Comparison of ENCODE assay signal across 23 cellular contexts in the genomic region with DNA sequence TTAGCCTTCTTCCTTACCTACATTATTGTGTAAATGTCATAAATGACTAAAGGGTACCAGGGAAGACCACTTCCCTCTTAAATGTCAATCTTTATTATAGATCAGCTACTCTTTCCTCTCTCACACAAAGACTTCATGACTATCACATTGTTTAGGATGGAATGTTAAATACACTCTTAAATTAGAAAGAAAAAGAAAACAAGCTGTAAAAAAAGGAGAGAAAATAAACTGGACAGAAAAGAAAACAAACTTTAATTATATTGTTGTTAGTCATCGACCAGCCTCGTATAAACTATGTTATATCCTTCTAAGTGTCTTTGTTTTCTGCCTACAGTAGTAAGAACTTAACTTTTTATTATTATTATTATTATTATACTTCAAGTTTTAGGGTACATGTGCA.
A peak's percentile ranks its signal among the peaks of the same experiment; 100 is the strongest.
DNase-seq lines count a peak whose midpoint lies in the region; ATAC-seq, FAIRE-seq and TF ChIP-seq lines count a peak whose summit lies in the region.
"Had no signal": no experiment of that assay in that cellular context is flagged by ENCODE, and none has a peak within 500 bp of the region (broad histone marks: within the 10 kb centered on the region; RNA-seq: fewer than 3 reads in every experiment).

No MANE protein-coding gene starts in this region.

- ATAC-seq in stimulated activated naive CD8-positive, alpha-beta T cell treated with anti-CD3 and anti-CD28 coated beads, Interleukin-15, Interleukin-2, amounts not matched to agents 100 U/mL and 50 U/mL, for 24 hours: no peak
- no peak for ATAC-seq in HG03520 (IDR thresholded peaks at IDR 0.05; ENCODE audit: unreplicated experiment)
- ATAC-seq: HCT116, Right ventricle myocardium inferior, SK-N-SH treated with all-trans-retinoic acid at 6 μM for 48 hours had no signal

- no peaks in the 10 kb centered on the region for H3K4me1 ChIP-seq in small intestine (ENCODE audit: control insufficient read depth in 2 of 2, insufficient read depth in 1 of 2, low read depth in 1 of 2, low read length in 1 of 2)

- DNase-seq in EL (peak; percentile 29), M059J (ENCODE audit: low read depth) (peak; percentile 38), fibroblast of mammary gland (ENCODE audit: low read depth) (peak; percentile 17), small intestine (no peak), GOT3 (lab: John Stamatoyannopoulos, UW) (no peak)
- no peak for DNase-seq in stimulated activated naive CD8-positive, alpha-beta T cell treated with anti-CD3 and anti-CD28 coated beads, Interleukin-15, Interleukin-2, amounts not matched to agents 100 U/mL and 50 U/mL, for 24 hours
- DNase-seq: Calu3; DND-41; Karpas-422; MV-4-11; NCI-H2029; NCI-H446 treated with DMSO at 0.1 percent for 48 hours; NCI-H526; NCI-H82; NK-92 treated with Interleukin-12 subunit alpha and Interleukin-12 subunit beta, amount 100 ng/mL, for 24 hours; PC-9; SJCRH30 had no signal

- H3K36me3 ChIP-seq in small intestine (ENCODE audit: control insufficient read depth in 2 of 2, insufficient read depth in 2 of 2, low read length in 2 of 2): no peaks in the 10 kb centered on the region
- H3K36me3 ChIP-seq: SJCRH30 had no signal

- no peaks in the 10 kb centered on the region for H3K27me3 ChIP-seq in small intestine (ENCODE audit: control insufficient read depth in 2 of 2, insufficient read depth in 2 of 2, low read length in 2 of 2)
- H3K27me3 ChIP-seq: SJCRH30 had no signal

- TF ChIP-seq CTCF in fibroblast of mammary gland (conservative IDR thresholded peaks at IDR 0.05; ENCODE audit: control insufficient read depth, insufficient read depth, low read depth, low read length): no peak

- no peak overlapping the region for H3K27ac ChIP-seq in small intestine (ENCODE audit: low read depth in 1 of 2, low read length in 1 of 2)
- H3K27ac ChIP-seq: HL-60, PC-9, SJCRH30 had no signal

- WGBS in small intestine, 3 donors: 77 to 92% (median 85%) methylated on average over 2 of the region's 2 CpGs

- no peaks in the 10 kb centered on the region for H3K9me3 ChIP-seq in small intestine (ENCODE audit: control insufficient read depth, low read depth)
- H3K9me3 ChIP-seq: SJCRH30 had no signal

- H3K4me3 ChIP-seq in fibroblast of mammary gland (ENCODE audit: control insufficient read depth, low read depth, low read length): no peak overlapping the region
- H3K4me3 ChIP-seq in small intestine (ENCODE audit: low read depth in 1 of 2, low read length in 2 of 2): no peak overlapping the region
- H3K4me3 ChIP-seq: PC-9, SJCRH30 had no signal

- FAIRE-seq in small intestine (lab: Jason Lieb, UNC): peak; percentile 36
- FAIRE-seq: G401.6 had no signal

Comparison
In these comparisons a context has a peak if more than half of its experiments do, and no peak if none do; other contexts are left out.
1. DNase-seq: peak in EL (single experiment), M059J (single experiment) and fibroblast of mammary gland (single experiment); none in small intestine (single experiment), stimulated activated naive CD8-positive, alpha-beta T cell treated with anti-CD3 and anti-CD28 coated beads, Interleukin-15, Interleukin-2, amounts not matched to agents 100 U/mL and 50 U/mL, for 24 hours (single experiment) and GOT3 (single experiment).